ENCODE assay signal across 11 cellular contexts in genomic region chr12:78457951-78458350, GRCh38.
DNase-seq lines count a peak whose midpoint lies in the region; ATAC-seq lines count a peak whose summit lies in the region.
"Had no signal": no experiment of that assay in that cellular context is flagged by ENCODE, and none has a peak within 500 bp of the region (broad histone marks: within the 10 kb centered on the region; RNA-seq: fewer than 3 reads in every experiment).

No MANE protein-coding gene starts in this region.

- DNase-seq in MV-4-11 (lab: John Stamatoyannopoulos, UW) (peak; percentile 94), non-pigmented ciliary epithelial cell (ENCODE audit: low read depth) (peak; percentile 37), NCI-H69 (lab: John Stamatoyannopoulos, UW) (no peak), NCI-H2081 (lab: John Stamatoyannopoulos, UW) (no peak), cortex of kidney (lab: John Stamatoyannopoulos, UW) (no peak)
- DNase-seq in activated naive CD4-positive, alpha-beta T cell (lab: John Stamatoyannopoulos, UW), result no peak
- DNase-seq: NCI-H524 treated with DMSO at 0.1 percent for 48 hours, occipital lobe had no signal

- ATAC-seq in GM19043 (IDR thresholded peaks at IDR 0.05; ENCODE audit: low read depth, unreplicated experiment), result peak; percentile 99
- peak; percentile 100 for ATAC-seq in HG02852 (IDR thresholded peaks at IDR 0.05; ENCODE audit: unreplicated experiment)
- ATAC-seq: foreskin keratinocyte had no signal

Comparison
In these comparisons a context has a peak if more than half of its experiments do, and no peak if none do; other contexts are left out.
1. DNase-seq: peak in MV-4-11 (single experiment) and non-pigmented ciliary epithelial cell (single experiment); none in NCI-H69 (single experiment), activated naive CD4-positive, alpha-beta T cell (0 of 4), NCI-H2081 (0 of 2) and cortex of kidney (single experiment).